In genomic region chr1:170133663-170134062, GRCh38 we compare ENCODE assay signal across 24 cellular contexts. TPM values are rescaled to one million over a fixed set of nuclear protein-coding genes. Genes with fewer than 3 reads are reported as not detected.
"Had no signal": no experiment of that assay in that cellular context is flagged by ENCODE, and none has a peak within 500 bp of the region (broad histone marks: within the 10 kb centered on the region; RNA-seq: fewer than 3 reads in every experiment).

No MANE protein-coding gene starts in this region.

- H3K9me3 ChIP-seq: colonic mucosa, esophagus squamous epithelium, heart left ventricle, ovary, right atrium auricular region, stomach had no signal

- H3K4me3 Mint-ChIP-seq: naive thymus-derived CD4-positive, alpha-beta T cell; neural crest cell had no signal

- H3K36me3 ChIP-seq: colonic mucosa, esophagus squamous epithelium, heart left ventricle, ovary, right atrium auricular region, stomach had no signal

- ATAC-seq: heart left ventricle; left colon; naive thymus-derived CD4-positive, alpha-beta T cell had no signal

- H3K4me3 ChIP-seq: colonic mucosa, esophagus squamous epithelium, heart left ventricle, ovary, right atrium auricular region, stomach had no signal

- H3K9me3 Mint-ChIP-seq: neural crest cell had no signal

- H3K4me1 Mint-ChIP-seq: naive thymus-derived CD4-positive, alpha-beta T cell had no signal

- H3K27ac Mint-ChIP-seq: naive thymus-derived CD4-positive, alpha-beta T cell had no signal

- H3K36me3 Mint-ChIP-seq: naive thymus-derived CD4-positive, alpha-beta T cell had no signal

- H3K27me3 ChIP-seq: colonic mucosa, esophagus squamous epithelium, heart left ventricle, ovary, right atrium auricular region, stomach had no signal

- H3K27ac ChIP-seq: colonic mucosa, esophagus squamous epithelium, heart left ventricle, ovary, right atrium auricular region, stomach had no signal

- DNase-seq: colonic mucosa; dermis blood vessel endothelial cell; esophagus squamous epithelium; foreskin melanocyte; heart left ventricle; hippocampal formation; left colon; naive thymus-derived CD4-positive, alpha-beta T cell; ovary; small intestine; stimulated activated CD4-positive, alpha-beta T cell treated with anti-CD3 and anti-CD28 coated beads, Interleukin-12 subunit alpha, Interleukin-12 subunit beta, amount 100 ng/mL, for 4 hours; stimulated activated naive CD4-positive, alpha-beta T cell; stomach; trophoblast cell had no signal

- H3K4me1 ChIP-seq: colonic mucosa, esophagus squamous epithelium, stomach had no signal

RNA-seq across cellular contexts. Expression of gene NTMT2, which starts 12.1 kb away (rescaled TPM):
- total RNA-seq: colonic mucosa; dermis blood vessel endothelial cell; epithelial cell of proximal tubule; esophagus squamous epithelium; glomerular endothelial cell; kidney epithelial cell; left colon; liver; lung microvascular endothelial cell; mesenteric fat pad; mononuclear cell; naive thymus-derived CD4-positive, alpha-beta T cell; neural crest cell; ovary; posterior vena cava; stomach had no signal
